Comparison of ENCODE assay signal across 1 cellular context in the genomic region with DNA sequence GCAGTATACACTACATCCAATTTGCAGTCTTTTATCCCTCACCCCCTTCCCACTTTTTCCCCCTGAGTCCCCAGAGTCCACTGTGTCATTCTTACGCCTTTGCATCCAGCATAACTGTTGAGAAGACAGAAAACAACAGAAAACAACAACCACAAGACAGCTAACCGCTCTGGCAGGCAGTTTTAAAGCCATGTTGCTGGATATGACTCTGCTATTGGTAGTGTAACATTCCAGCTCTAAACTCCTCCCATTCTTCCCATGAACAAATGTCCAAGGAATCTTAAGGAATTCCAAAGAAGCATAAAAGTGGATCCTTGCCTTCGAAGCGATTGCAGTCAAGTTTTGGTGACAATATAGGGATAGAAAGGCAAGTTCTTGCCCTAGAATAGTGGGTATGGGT.
TF ChIP-seq lines count a peak whose summit lies in the region.

No MANE protein-coding gene starts in this region.

TF ChIP-seq in GM23338, 12 proteins besides CTCF, POLR2A, EP300 and RAD21 (continued from another document):
- TF ChIP-seq, protein P1, sequence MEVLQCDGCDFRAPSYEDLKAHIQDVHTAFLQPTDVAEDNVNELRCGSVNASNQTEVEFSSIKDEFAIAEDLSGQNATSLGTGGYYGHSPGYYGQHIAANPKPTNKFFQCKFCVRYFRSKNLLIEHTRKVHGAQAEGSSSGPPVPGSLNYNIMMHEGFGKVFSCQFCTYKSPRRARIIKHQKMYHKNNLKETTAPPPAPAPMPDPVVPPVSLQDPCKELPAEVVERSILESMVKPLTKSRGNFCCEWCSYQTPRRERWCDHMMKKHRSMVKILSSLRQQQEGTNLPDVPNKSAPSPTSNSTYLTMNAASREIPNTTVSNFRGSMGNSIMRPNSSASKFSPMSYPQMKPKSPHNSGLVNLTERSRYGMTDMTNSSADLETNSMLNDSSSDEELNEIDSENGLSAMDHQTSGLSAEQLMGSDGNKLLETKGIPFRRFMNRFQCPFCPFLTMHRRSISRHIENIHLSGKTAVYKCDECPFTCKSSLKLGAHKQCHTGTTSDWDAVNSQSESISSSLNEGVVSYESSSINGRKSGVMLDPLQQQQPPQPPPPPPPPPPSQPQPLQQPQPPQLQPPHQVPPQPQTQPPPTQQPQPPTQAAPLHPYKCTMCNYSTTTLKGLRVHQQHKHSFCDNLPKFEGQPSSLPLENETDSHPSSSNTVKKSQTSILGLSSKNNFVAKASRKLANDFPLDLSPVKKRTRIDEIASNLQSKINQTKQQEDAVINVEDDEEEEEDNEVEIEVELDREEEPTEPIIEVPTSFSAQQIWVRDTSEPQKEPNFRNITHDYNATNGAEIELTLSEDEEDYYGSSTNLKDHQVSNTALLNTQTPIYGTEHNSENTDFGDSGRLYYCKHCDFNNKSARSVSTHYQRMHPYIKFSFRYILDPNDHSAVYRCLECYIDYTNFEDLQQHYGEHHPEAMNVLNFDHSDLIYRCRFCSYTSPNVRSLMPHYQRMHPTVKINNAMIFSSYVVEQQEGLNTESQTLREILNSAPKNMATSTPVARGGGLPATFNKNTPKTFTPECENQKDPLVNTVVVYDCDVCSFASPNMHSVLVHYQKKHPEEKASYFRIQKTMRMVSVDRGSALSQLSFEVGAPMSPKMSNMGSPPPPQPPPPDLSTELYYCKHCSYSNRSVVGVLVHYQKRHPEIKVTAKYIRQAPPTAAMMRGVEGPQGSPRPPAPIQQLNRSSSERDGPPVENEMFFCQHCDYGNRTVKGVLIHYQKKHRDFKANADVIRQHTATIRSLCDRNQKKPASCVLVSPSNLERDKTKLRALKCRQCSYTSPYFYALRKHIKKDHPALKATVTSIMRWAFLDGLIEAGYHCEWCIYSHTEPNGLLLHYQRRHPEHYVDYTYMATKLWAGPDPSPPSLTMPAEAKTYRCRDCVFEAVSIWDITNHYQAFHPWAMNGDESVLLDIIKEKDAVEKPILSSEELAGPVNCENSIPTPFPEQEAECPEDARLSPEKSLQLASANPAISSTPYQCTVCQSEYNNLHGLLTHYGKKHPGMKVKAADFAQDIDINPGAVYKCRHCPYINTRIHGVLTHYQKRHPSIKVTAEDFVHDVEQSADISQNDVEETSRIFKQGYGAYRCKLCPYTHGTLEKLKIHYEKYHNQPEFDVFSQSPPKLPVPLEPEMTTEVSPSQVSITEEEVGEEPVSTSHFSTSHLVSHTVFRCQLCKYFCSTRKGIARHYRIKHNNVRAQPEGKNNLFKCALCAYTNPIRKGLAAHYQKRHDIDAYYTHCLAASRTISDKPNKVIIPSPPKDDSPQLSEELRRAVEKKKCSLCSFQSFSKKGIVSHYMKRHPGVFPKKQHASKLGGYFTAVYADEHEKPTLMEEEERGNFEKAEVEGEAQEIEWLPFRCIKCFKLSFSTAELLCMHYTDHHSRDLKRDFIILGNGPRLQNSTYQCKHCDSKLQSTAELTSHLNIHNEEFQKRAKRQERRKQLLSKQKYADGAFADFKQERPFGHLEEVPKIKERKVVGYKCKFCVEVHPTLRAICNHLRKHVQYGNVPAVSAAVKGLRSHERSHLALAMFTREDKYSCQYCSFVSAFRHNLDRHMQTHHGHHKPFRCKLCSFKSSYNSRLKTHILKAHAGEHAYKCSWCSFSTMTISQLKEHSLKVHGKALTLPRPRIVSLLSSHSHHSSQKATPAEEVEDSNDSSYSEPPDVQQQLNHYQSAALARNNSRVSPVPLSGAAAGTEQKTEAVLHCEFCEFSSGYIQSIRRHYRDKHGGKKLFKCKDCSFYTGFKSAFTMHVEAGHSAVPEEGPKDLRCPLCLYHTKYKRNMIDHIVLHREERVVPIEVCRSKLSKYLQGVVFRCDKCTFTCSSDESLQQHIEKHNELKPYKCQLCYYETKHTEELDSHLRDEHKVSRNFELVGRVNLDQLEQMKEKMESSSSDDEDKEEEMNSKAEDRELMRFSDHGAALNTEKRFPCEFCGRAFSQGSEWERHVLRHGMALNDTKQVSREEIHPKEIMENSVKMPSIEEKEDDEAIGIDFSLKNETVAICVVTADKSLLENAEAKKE (CRISPR knock-in tag; IDR thresholded peaks at IDR 0.05), result no peak
TF ChIP-seq in GM23338: peak in this region for 0.
